In the genomic region with DNA sequence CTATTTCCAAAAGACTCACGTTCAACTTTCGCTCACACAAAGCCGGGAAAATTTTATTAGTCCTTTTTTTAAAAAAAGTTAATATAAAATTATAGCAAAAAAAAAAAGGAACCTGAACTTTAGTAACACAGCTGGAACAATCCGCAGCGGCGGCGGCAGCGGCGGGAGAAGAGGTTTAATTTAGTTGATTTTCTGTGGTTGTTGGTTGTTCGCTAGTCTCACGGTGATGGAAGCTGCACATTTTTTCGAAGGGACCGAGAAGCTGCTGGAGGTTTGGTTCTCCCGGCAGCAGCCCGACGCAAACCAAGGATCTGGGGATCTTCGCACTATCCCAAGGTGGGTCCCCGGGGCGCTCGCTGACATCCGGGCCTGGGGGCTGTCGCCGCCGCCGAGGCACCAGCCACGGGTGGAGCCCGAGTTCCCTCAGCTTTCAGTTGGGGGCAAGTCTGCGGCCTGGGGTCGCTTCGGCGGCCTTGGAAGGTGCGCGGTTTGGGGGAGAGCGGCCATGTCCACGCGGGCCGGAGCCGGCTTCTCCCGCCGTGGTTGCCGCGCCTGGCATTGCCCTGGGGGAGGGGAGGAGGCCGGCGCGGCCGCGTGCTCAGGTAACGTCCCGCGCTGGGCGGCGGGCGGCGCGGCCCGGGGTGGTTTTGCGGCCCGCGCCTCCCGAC, we compare ENCODE assay signal across 8 cellular contexts. TPM values are rescaled to one million over a fixed set of nuclear protein-coding genes. Genes with fewer than 3 reads are reported as not detected.
DNase-seq lines count a peak whose midpoint lies in the region; ATAC-seq and TF ChIP-seq lines count a peak whose summit lies in the region.

No MANE protein-coding gene starts in this region.

- ATAC-seq in HG02973 (IDR thresholded peaks at IDR 0.05; ENCODE audit: unreplicated experiment) = peak; percentile 5

- no peak for TF ChIP-seq CTCF in astrocyte of the spinal cord (IDR thresholded peaks at IDR 0.05; ENCODE audit: low read depth, low read length)

- in situ Hi-C loops in astrocyte of the spinal cord (cut with HindIII; ENCODE audit: low sequenced_read_pairs) = no loop called here

- DNase-seq in NCI-H2107 (lab: John Stamatoyannopoulos, UW) = peak; percentile 16
- no peak for DNase-seq in NCI-H2107 treated with DMSO at 0.1 percent for 48 hours (lab: John Stamatoyannopoulos, UW; ENCODE audit: unreplicated experiment)
- peak; percentile 14 for DNase-seq in SW480 (ENCODE audit: low spot score)
- DNase-seq in astrocyte of the spinal cord (ENCODE audit: low read depth, low spot score) = no peak
- DNase-seq in inferior parietal cortex (ENCODE audit: extremely low spot score) = peak; percentile 21
- peak; percentile 26 to 40 for DNase-seq in stimulated activated CD4-positive, alpha-beta T cell treated with anti-CD3 and anti-CD28 coated beads, Interleukin-2, amount 100 ng/mL, for 48 hours
- DNase-seq in mesenteric fat pad (ENCODE audit: low spot score) = no peak

- H3K4me3 ChIP-seq in astrocyte of the spinal cord (ENCODE audit: low read depth, low read length) = peak overlapping the region; percentile 95

RNA-seq across cellular contexts. Expression of gene AMD1, which starts 0.4 kb away (rescaled TPM):
- total RNA-seq in mesenteric fat pad = 71.9 TPM

RNA-seq across cellular contexts. Expression of gene CDK19, which starts 59.7 kb away (rescaled TPM):
- 11.9 TPM for total RNA-seq in mesenteric fat pad

Comparison
In these comparisons a context has a peak if more than half of its experiments do, and no peak if none do; other contexts are left out.
1. DNase-seq: peak in NCI-H2107 (single experiment), SW480 (single experiment), inferior parietal cortex (single experiment) and stimulated activated CD4-positive, alpha-beta T cell treated with anti-CD3 and anti-CD28 coated beads, Interleukin-2, amount 100 ng/mL, for 48 hours (2 of 2); none in NCI-H2107 treated with DMSO at 0.1 percent for 48 hours (single experiment), astrocyte of the spinal cord (single experiment) and mesenteric fat pad (single experiment).